Comparison of ENCODE assay signal across 24 cellular contexts in the genomic region with DNA sequence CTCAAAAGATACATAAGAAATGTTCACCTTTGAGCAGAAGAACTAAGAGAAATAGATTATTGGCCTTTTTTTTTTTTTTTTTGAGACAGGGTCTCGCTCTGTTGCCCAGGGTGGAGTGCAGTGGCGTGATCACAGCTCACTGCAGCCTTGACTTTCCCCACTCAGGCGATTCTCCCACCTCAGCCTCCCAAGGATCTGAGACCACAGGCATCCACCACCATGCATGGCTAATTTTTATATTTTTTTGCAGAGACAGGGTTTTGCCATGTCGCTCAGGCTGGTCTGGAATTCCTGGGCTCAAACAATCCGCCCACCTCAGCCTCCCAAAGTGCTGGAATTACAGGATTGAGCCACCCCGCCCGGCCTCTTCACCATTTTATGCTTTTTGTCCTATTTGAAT.
"Had no signal": no experiment of that assay in that cellular context is flagged by ENCODE, and none has a peak within 500 bp of the region (broad histone marks: within the 10 kb centered on the region; RNA-seq: fewer than 3 reads in every experiment).

No MANE protein-coding gene starts in this region.

- H3K36me3 Mint-ChIP-seq: activated CD8-positive, alpha-beta memory T cell treated with anti-CD3 and anti-CD28 coated beads, Interleukin-2, amount 10 ng/mL, durations not matched to agents 7 days and 5 days; activated naive CD4-positive, alpha-beta T cell treated with anti-CD3 and anti-CD28 coated beads, Interleukin-2, amount 50 U/mL, for 72 hours; mesothelial cell of epicardium; naive B cell; stimulated activated naive B cell treated with anti-CD40 and anti-IgM and Interleukin-4, amounts not matched to agents 10 μg/mL and 1 μg/mL and 100 μg/mL, for 72 hours; WTC11 had no signal

- H3K4me3 ChIP-seq: breast epithelium, gastroesophageal sphincter, pancreas, prostate gland, smooth muscle cell, stomach, thyroid gland, upper lobe of right lung had no signal

- ATAC-seq: activated CD8-positive, alpha-beta memory T cell treated with anti-CD3 and anti-CD28 coated beads, Interleukin-2, amount 10 ng/mL, durations not matched to agents 7 days and 5 days; activated CD8-positive, alpha-beta T cell treated with anti-CD3 and anti-CD28 coated beads, Interleukin-2, amount 10 ng/mL, durations not matched to agents 7 days and 5 days; activated naive CD4-positive, alpha-beta T cell treated with anti-CD3 and anti-CD28 coated beads, Interleukin-2, amount 50 U/mL, for 72 hours; activated T-cell treated with anti-CD3 and anti-CD28 coated beads, Interleukin-2, amount 50 U/mL, for 72 hours; gastroesophageal sphincter; pancreas; stimulated activated naive B cell treated with anti-CD40 and anti-IgM and Interleukin-4, amounts not matched to agents 10 μg/mL and 1 μg/mL and 100 μg/mL, for 72 hours; upper lobe of right lung; WTC11 had no signal

- H3K9me3 ChIP-seq: breast epithelium, gastroesophageal sphincter, pancreas, prostate gland, stomach, thyroid gland, upper lobe of right lung had no signal

- H3K27ac ChIP-seq: breast epithelium, gastroesophageal sphincter, pancreas, prostate gland, thyroid gland had no signal

- H3K27me3 ChIP-seq: breast epithelium, gastroesophageal sphincter, pancreas, stomach, thyroid gland, upper lobe of right lung had no signal

- H3K4me3 Mint-ChIP-seq: activated CD8-positive, alpha-beta memory T cell treated with anti-CD3 and anti-CD28 coated beads, Interleukin-2, amount 10 ng/mL, durations not matched to agents 7 days and 5 days; activated CD8-positive, alpha-beta T cell treated with anti-CD3 and anti-CD28 coated beads, Interleukin-2, amount 10 ng/mL, durations not matched to agents 7 days and 5 days; activated T-cell treated with anti-CD3 and anti-CD28 coated beads, Interleukin-2, amount 50 U/mL, for 72 hours; mesothelial cell of epicardium; nephron progenitor cell; stimulated activated naive B cell treated with anti-CD40 and anti-IgM and Interleukin-4, amounts not matched to agents 10 μg/mL and 1 μg/mL and 100 μg/mL, for 72 hours; WTC11 had no signal

- H3K9me3 Mint-ChIP-seq: activated naive CD4-positive, alpha-beta T cell treated with anti-CD3 and anti-CD28 coated beads, Interleukin-2, amount 50 U/mL, for 72 hours; activated T-cell treated with anti-CD3 and anti-CD28 coated beads, Interleukin-2, amount 50 U/mL, for 72 hours; mesothelial cell of epicardium; naive B cell; nephron progenitor cell; stimulated activated naive B cell treated with anti-CD40 and anti-IgM and Interleukin-4, amounts not matched to agents 10 μg/mL and 1 μg/mL and 100 μg/mL, for 72 hours; WTC11 had no signal

- H3K4me1 ChIP-seq: prostate gland, upper lobe of right lung had no signal

- H3K27ac Mint-ChIP-seq: mesothelial cell of epicardium; nephron progenitor cell; stimulated activated naive B cell treated with anti-CD40 and anti-IgM and Interleukin-4, amounts not matched to agents 10 μg/mL and 1 μg/mL and 100 μg/mL, for 72 hours; WTC11 had no signal

- DNase-seq: activated CD4-positive, alpha-beta T cell treated with anti-CD3 and anti-CD28 coated beads, Interleukin-2, amount 50 U/mL, for 1 hour; activated CD8-positive, alpha-beta memory T cell treated with anti-CD3 and anti-CD28 coated beads, Interleukin-2, amount 10 ng/mL, durations not matched to agents 7 days and 5 days; activated CD8-positive, alpha-beta T cell treated with anti-CD3 and anti-CD28 coated beads, Interleukin-2, amount 10 ng/mL, durations not matched to agents 7 days and 5 days; activated naive CD4-positive, alpha-beta T cell; activated T-cell treated with anti-CD3 and anti-CD28 coated beads, Interleukin-2, amount 50 U/mL, for 72 hours; central memory CD4-positive, alpha-beta T cell; head of caudate nucleus; hippocampal formation; naive B cell; nephron progenitor cell; pancreas; stimulated activated CD4-positive, alpha-beta T cell treated with anti-CD3 and anti-CD28 coated beads, Interleukin-15, amount 100 ng/mL, for 24 hours; stimulated activated CD4-positive, alpha-beta T cell treated with anti-CD3 and anti-CD28 coated beads, Interleukin-2, amount 100 ng/mL, for 24 hours; stimulated activated naive B cell treated with anti-CD40 and anti-IgM and Interleukin-4, amounts not matched to agents 10 μg/mL and 1 μg/mL and 100 μg/mL, for 72 hours; stomach; thyroid gland; upper lobe of right lung had no signal

- H3K4me2 ChIP-seq: smooth muscle cell had no signal

- H3K36me3 ChIP-seq: breast epithelium, gastroesophageal sphincter, pancreas, prostate gland, stomach, thyroid gland, upper lobe of right lung had no signal

- H3K27me3 Mint-ChIP-seq: naive B cell; stimulated activated naive B cell treated with anti-CD40 and anti-IgM and Interleukin-4, amounts not matched to agents 10 μg/mL and 1 μg/mL and 100 μg/mL, for 72 hours had no signal
